23 cellular contexts compared by ENCODE assay signal in the genomic region with DNA sequence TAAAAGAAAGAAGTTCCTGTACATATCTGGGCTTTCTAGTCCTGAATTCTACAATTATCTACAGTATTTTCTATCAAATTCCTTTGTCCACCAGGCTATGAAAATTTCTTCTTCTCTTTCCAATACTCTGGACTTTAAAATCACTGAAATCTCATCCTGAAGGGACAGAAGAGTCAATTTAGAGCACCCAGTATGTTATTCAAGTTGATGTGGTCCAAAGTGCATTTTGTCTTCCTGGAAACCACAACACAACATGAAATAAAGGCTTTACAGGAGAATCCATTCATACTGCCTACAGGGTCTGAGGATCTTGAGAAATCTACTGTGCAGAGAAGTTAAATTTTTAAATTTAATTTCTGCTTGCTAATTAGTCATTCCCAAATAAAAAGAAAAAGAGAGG.
DNase-seq lines count a peak whose midpoint lies in the region; ATAC-seq, FAIRE-seq and TF ChIP-seq lines count a peak whose summit lies in the region.
"Had no signal": no experiment of that assay in that cellular context is flagged by ENCODE, and none has a peak within 500 bp of the region (broad histone marks: within the 10 kb centered on the region; RNA-seq: fewer than 3 reads in every experiment).

No MANE protein-coding gene starts in this region.

- H3K14ac ChIP-seq in IMR-90 (replicated peaks; ENCODE audit: low read depth, low read length): no peak overlapping the region

- dilution Hi-C loops in IMR-90 (cut with HindIII; ENCODE audit: low sequenced_read_pairs, unreplicated experiment): no loop called here

- H2AFZ ChIP-seq in IMR-90 (replicated peaks; ENCODE audit: low read length, poor library complexity) (no peak overlapping the region), hepatocyte (peak overlapping the region; percentile 3)

- H4K20me1 ChIP-seq in IMR-90 (ENCODE audit: insufficient read depth, low read length) (no peaks in the 10 kb centered on the region), hepatocyte (ENCODE audit: insufficient read depth, poor library complexity, severe bottlenecking) (no peaks in the 10 kb centered on the region)
- H4K20me1 ChIP-seq: BLaER1 treated with 17β-estradiol and CSF1 and Interleukin-3, amounts not matched to agents 10 nM and 100 nM had no signal

- no peak overlapping the region for H3K9ac ChIP-seq in IMR-90 (ENCODE audit: low read depth, low read length)
- H3K9ac ChIP-seq: BLaER1 treated with 17β-estradiol and CSF1 and Interleukin-3, amounts not matched to agents 10 nM and 100 nM had no signal

- H3K36me3 ChIP-seq in IMR-90 (ENCODE audit: control insufficient read depth, insufficient read depth, low read length) (no peaks in the 10 kb centered on the region), hepatocyte (replicated peaks; ENCODE audit: insufficient read depth, low read depth) (no peaks in the 10 kb centered on the region)
- H3K36me3 ChIP-seq: BLaER1 treated with 17β-estradiol and CSF1 and Interleukin-3, amounts not matched to agents 10 nM and 100 nM had no signal

- H3K79me1 ChIP-seq in IMR-90 (ENCODE audit: low read depth in 1 of 2, low read length in 2 of 2): no peaks in the 10 kb centered on the region

- ATAC-seq in A549 (no peak), IMR-90 (ENCODE audit: low read depth) (no peak), GM19455 (IDR thresholded peaks at IDR 0.05; ENCODE audit: unreplicated experiment) (no peak)

- TF ChIP-seq POLR2A in A549 (IDR thresholded peaks at IDR 0.05; ENCODE audit: low read length): no peak
- TF ChIP-seq POLR2A in IMR-90 (IDR thresholded peaks at IDR 0.05; ENCODE audit: low read depth, low read length): no peak

- H3K9me2 ChIP-seq in hepatocyte (replicated peaks; ENCODE audit: insufficient read depth): no peaks in the 10 kb centered on the region

- in situ Hi-C loops in IMR-90 (cut with MboI; ENCODE audit: low sequenced_read_pairs): no loop called here

- CTCF ChIA-PET in A549 (lab: Yijun Ruan, JAX): no interaction called here
- CTCF ChIA-PET in IMR-90 (lab: Yijun Ruan, JAX): interaction anchor here (1.2 kb wide), 1 partner anchor 27 kb away, joined by 3 read pairs; no protein-coding TSS in a partner anchor

- H3K27me3 ChIP-seq in IMR-90 (ENCODE audit: control insufficient read depth, insufficient read depth, low read length): no peaks in the 10 kb centered on the region
- H3K27me3 ChIP-seq in hepatocyte: no peaks in the 10 kb centered on the region
- H3K27me3 ChIP-seq: BLaER1 treated with 17β-estradiol and CSF1 and Interleukin-3, amounts not matched to agents 10 nM and 100 nM had no signal

- BruUV-seq in IMR-90 (replicated peaks; lab: Mats Ljungman, UMichigan): no TSS peak

- H3K4me2 ChIP-seq in A549: no peak overlapping the region
- no peak overlapping the region for H3K4me2 ChIP-seq in IMR-90 (ENCODE audit: low read depth, low read length)
- no peak overlapping the region for H3K4me2 ChIP-seq in hepatocyte
- H3K4me2 ChIP-seq: BLaER1 treated with 17β-estradiol and CSF1 and Interleukin-3, amounts not matched to agents 10 nM and 100 nM had no signal

- DNase-seq in A549 (ENCODE audit: low read depth in 1 of 2, low spot score in 1 of 2) (no peak), IMR-90 (no peak), hepatocyte (ENCODE audit: low spot score) (no peak), renal cortical epithelial cell (ENCODE audit: low read depth) (peak; percentile 60), medulla oblongata (ENCODE audit: extremely low spot score) (no peak), mucosa of gallbladder (ENCODE audit: low spot score) (no peak)
- DNase-seq: AML-193; CD4-positive, alpha-beta T cell; HCEC 1CT; Karpas-422; NCI-H1092 treated with DMSO at 0.1 percent for 48 hours; NCI-H1436; NCI-H187; NCI-H2081 treated with DMSO at 0.1 percent for 48 hours; NCI-H2171; NCI-H226; NCI-H510A; NCI-H69 had no signal

- no peaks in the 10 kb centered on the region for H3K79me2 ChIP-seq in hepatocyte

- peaks cover 5% of the 10 kb centered on the region; the same call in 1 of the 2 replicates for H3K9me1 ChIP-seq in IMR-90 (ENCODE audit: insufficient read depth, low read length)

- no peak overlapping the region for H2BK5ac ChIP-seq in IMR-90 (ENCODE audit: low read depth, low read length, poor library complexity, severe bottlenecking)

- H4K91ac ChIP-seq in IMR-90 (ENCODE audit: insufficient read depth, low read depth, low read length): no peak overlapping the region

- intact Hi-C loops in IMR-90 (cut with micrococcal nuclease): no loop called here

- TF ChIP-seq EP300 in A549 (IDR thresholded peaks at IDR 0.05): no peak

- no peak overlapping the region for H3K4me3 ChIP-seq in A549
- H3K4me3 ChIP-seq in IMR-90 (ENCODE audit: insufficient read depth, low read depth, low read length): no peak overlapping the region
- H3K4me3 ChIP-seq in hepatocyte: no peak overlapping the region
- H3K4me3 ChIP-seq: BLaER1 treated with 17β-estradiol and CSF1 and Interleukin-3, amounts not matched to agents 10 nM and 100 nM had no signal

- no peak overlapping the region for H3K56ac ChIP-seq in IMR-90 (ENCODE audit: extremely low read depth, insufficient read depth, low read length)

- H3K27ac ChIP-seq in A549 (peak overlapping the region; percentile 61 to 78; a peak in 5 of 6 replicates), IMR-90 (ENCODE audit: insufficient read depth, low read length) (no peak overlapping the region), hepatocyte (no peak overlapping the region)
- H3K27ac ChIP-seq: BLaER1 treated with 17β-estradiol and CSF1 and Interleukin-3, amounts not matched to agents 10 nM and 100 nM had no signal

- H3K4ac ChIP-seq in IMR-90 (ENCODE audit: low read depth, low read length): no peak overlapping the region

- no peak overlapping the region for H3K18ac ChIP-seq in IMR-90 (ENCODE audit: low read depth, low read length)

- peak overlapping the region; percentile 35; the same call in 1 of the 2 replicates for H2BK120ac ChIP-seq in IMR-90 (ENCODE audit: low read depth, low read length)

- peaks cover 33% of the 10 kb centered on the region for H3K4me1 ChIP-seq in A549
- H3K4me1 ChIP-seq in IMR-90 (ENCODE audit: control insufficient read depth, insufficient read depth, low read length): peaks cover 6% of the 10 kb centered on the region
- peaks cover 20% of the 10 kb centered on the region for H3K4me1 ChIP-seq in hepatocyte (ENCODE audit: insufficient read depth)

- H2BK15ac ChIP-seq in IMR-90 (ENCODE audit: low read depth, low read length): no peak overlapping the region

- H3K23ac ChIP-seq in IMR-90 (ENCODE audit: low read depth, low read length): no peak overlapping the region

- no peak overlapping the region for H2BK20ac ChIP-seq in IMR-90 (ENCODE audit: low read depth, low read length)

- POLR2A ChIA-PET in A549 (lab: Yijun Ruan, JAX) (no interaction called here), IMR-90 (lab: Charles Lee; ENCODE audit: unreplicated experiment) (no interaction called here)

- H4K8ac ChIP-seq in IMR-90 (ENCODE audit: low read depth in 2 of 2, low read length in 2 of 2): no peak overlapping the region

- TF ChIP-seq CTCF in A549 (IDR thresholded peaks at IDR 0.05): no peak
- no peak for TF ChIP-seq CTCF in IMR-90 (conservative IDR thresholded peaks at IDR 0.05; ENCODE audit: low read depth, low read length)
- no peak for TF ChIP-seq CTCF in hepatocyte (IDR thresholded peaks at IDR 0.05; ENCODE audit: poor library complexity)

- H2AK5ac ChIP-seq in IMR-90 (ENCODE audit: low read depth, low read length): no peak overlapping the region

- FAIRE-seq in A549 (lab: Jason Lieb, UNC): no peak
- FAIRE-seq: D721Med, G401.6, H1 had no signal

- H4K5ac ChIP-seq in IMR-90 (ENCODE audit: low read depth, low read length): no peak overlapping the region

- TF ChIP-seq RAD21 in A549 (conservative IDR thresholded peaks at IDR 0.05 in 1 of 2, IDR thresholded peaks at IDR 0.05 in 1 of 2): no peak
- TF ChIP-seq RAD21 in IMR-90 (IDR thresholded peaks at IDR 0.05; ENCODE audit: low read length): no peak

- H2AK9ac ChIP-seq in IMR-90 (replicated peaks; ENCODE audit: low read depth, low read length, poor library complexity): no peak overlapping the region

- H3K9me3 ChIP-seq in A549 (no peaks in the 10 kb centered on the region), IMR-90 (ENCODE audit: control insufficient read depth, insufficient read depth, low read length) (no peaks in the 10 kb centered on the region), hepatocyte (ENCODE audit: low read depth) (no peaks in the 10 kb centered on the region)

TF ChIP-seq in A549, 52 proteins besides CTCF, POLR2A, EP300 and RAD21 (continues in another document):
- TF ChIP-seq CBX2 (IDR thresholded peaks at IDR 0.05; ENCODE audit: borderline replicate concordance, low read depth): no peak
- no peak for TF ChIP-seq FOSB (CRISPR knock-in tag; IDR thresholded peaks at IDR 0.05)
- TF ChIP-seq ESRRA (IDR thresholded peaks at IDR 0.05; ENCODE audit: borderline replicate concordance, low read length): no peak
- TF ChIP-seq ZNF302 (CRISPR knock-in tag; IDR thresholded peaks at IDR 0.05): no peak
- TF ChIP-seq, protein P1, sequence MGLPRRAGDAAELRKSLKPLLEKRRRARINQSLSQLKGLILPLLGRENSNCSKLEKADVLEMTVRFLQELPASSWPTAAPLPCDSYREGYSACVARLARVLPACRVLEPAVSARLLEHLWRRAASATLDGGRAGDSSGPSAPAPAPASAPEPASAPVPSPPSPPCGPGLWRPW (IDR thresholded peaks at IDR 0.05): no peak
- TF ChIP-seq KDM1A (IDR thresholded peaks at IDR 0.05; ENCODE audit: low read depth): no peak

TF ChIP-seq in IMR-90, 13 proteins besides CTCF, POLR2A, EP300 and RAD21 (continues in another document):
- TF ChIP-seq MXI1 (IDR thresholded peaks at IDR 0.05; ENCODE audit: borderline replicate concordance, low read depth, low read length) (no peak), FOS (IDR thresholded peaks at IDR 0.05; ENCODE audit: low read depth, low read length) (no peak), BHLHE40 (IDR thresholded peaks at IDR 0.05; ENCODE audit: low read depth, low read length) (no peak), NFE2L2 (IDR thresholded peaks at IDR 0.05; ENCODE audit: low read depth, low read length) (no peak), RCOR1 (IDR thresholded peaks at IDR 0.05; ENCODE audit: insufficient replicate concordance, low read length) (no peak), CHD1 (IDR thresholded peaks at IDR 0.05; ENCODE audit: low read depth, low read length) (no peak), MAZ (IDR thresholded peaks at IDR 0.05; ENCODE audit: borderline replicate concordance, low read depth, low read length) (no peak), MAFK (IDR thresholded peaks at IDR 0.05; ENCODE audit: low read depth, low read length) (no peak)
- TF ChIP-seq, protein P2, sequence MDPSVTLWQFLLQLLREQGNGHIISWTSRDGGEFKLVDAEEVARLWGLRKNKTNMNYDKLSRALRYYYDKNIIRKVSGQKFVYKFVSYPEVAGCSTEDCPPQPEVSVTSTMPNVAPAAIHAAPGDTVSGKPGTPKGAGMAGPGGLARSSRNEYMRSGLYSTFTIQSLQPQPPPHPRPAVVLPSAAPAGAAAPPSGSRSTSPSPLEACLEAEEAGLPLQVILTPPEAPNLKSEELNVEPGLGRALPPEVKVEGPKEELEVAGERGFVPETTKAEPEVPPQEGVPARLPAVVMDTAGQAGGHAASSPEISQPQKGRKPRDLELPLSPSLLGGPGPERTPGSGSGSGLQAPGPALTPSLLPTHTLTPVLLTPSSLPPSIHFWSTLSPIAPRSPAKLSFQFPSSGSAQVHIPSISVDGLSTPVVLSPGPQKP (IDR thresholded peaks at IDR 0.05; ENCODE audit: borderline replicate concordance, low read depth, low read length): no peak

Comparison
In these comparisons a context has a peak if more than half of its experiments do, and no peak if none do; other contexts are left out.
1. H3K27ac ChIP-seq: peak in A549 (2 of 2); none in IMR-90 (single experiment) and hepatocyte (single experiment).